8 cellular contexts compared by ENCODE assay signal in genomic region chr15:69668963-69669362, GRCh38.
A peak's percentile ranks its signal among the peaks of the same experiment; 100 is the strongest.
DNase-seq lines count a peak whose midpoint lies in the region; ATAC-seq and TF ChIP-seq lines count a peak whose summit lies in the region.

No MANE protein-coding gene starts in this region.

- intact Hi-C loops in activated CD8-positive, alpha-beta T cell treated with anti-CD3 and anti-CD28 coated beads for 36 hours (cut with micrococcal nuclease) = no loop called here

- DNase-seq in activated T-cell treated with anti-CD3 and anti-CD28 coated beads for 24 hours (ENCODE audit: low read depth) = peak; percentile 3
- DNase-seq in activated T-cell treated with anti-CD3 and anti-CD28 coated beads for 4 hours = no peak
- DNase-seq in activated CD8-positive, alpha-beta T cell treated with anti-CD3 and anti-CD28 coated beads for 36 hours = peak; percentile 71
- DNase-seq in stimulated activated naive CD8-positive, alpha-beta T cell treated with anti-CD3 and anti-CD28 coated beads, Interleukin-15, Interleukin-2, amounts not matched to agents 100 U/mL and 50 U/mL, for 24 hours = peak; percentile 46
- DNase-seq in COR-L47 (lab: John Stamatoyannopoulos, UW) = no peak
- no peak for DNase-seq in stimulated activated CD4-positive, alpha-beta T cell treated with anti-CD3 and anti-CD28 coated beads, Interleukin-4, amount 100 ng/mL, for 1 hour
- no peak for DNase-seq in DMS53 (lab: John Stamatoyannopoulos, UW)

- H3K27ac Mint-ChIP-seq in activated CD8-positive, alpha-beta T cell treated with anti-CD3 and anti-CD28 coated beads for 36 hours = peak overlapping the region; percentile 78

- H3K36me3 Mint-ChIP-seq in activated CD8-positive, alpha-beta T cell treated with anti-CD3 and anti-CD28 coated beads for 36 hours (ENCODE audit: low read depth) = no peaks in the 10 kb centered on the region

- peaks cover 45% of the 10 kb centered on the region for H3K4me1 Mint-ChIP-seq in activated CD8-positive, alpha-beta T cell treated with anti-CD3 and anti-CD28 coated beads for 36 hours (ENCODE audit: low read depth)

- ATAC-seq in HG03064 (IDR thresholded peaks at IDR 0.05; ENCODE audit: low read depth, unreplicated experiment) = peak; percentile 52
- peak; percentile 63 for ATAC-seq in activated CD8-positive, alpha-beta T cell treated with anti-CD3 and anti-CD28 coated beads for 36 hours
- peak; percentile 50 for ATAC-seq in stimulated activated naive CD8-positive, alpha-beta T cell treated with anti-CD3 and anti-CD28 coated beads, Interleukin-15, Interleukin-2, amounts not matched to agents 100 U/mL and 50 U/mL, for 24 hours

- CTCF ChIA-PET in activated CD8-positive, alpha-beta T cell treated with anti-CD3 and anti-CD28 coated beads for 36 hours (lab: Charles Lee) = interaction anchor here (1.1 kb wide), 1 partner anchor 16 kb away, joined by 3 read pairs; no protein-coding TSS in a partner anchor

- no peak overlapping the region for H3K4me3 Mint-ChIP-seq in activated CD8-positive, alpha-beta T cell treated with anti-CD3 and anti-CD28 coated beads for 36 hours

- no peaks in the 10 kb centered on the region for H3K27me3 Mint-ChIP-seq in activated CD8-positive, alpha-beta T cell treated with anti-CD3 and anti-CD28 coated beads for 36 hours

- POLR2A ChIA-PET in activated CD8-positive, alpha-beta T cell treated with anti-CD3 and anti-CD28 coated beads for 36 hours (lab: Charles Lee) = interaction anchor here (0.9 to 1.4 kb wide), 2 partner anchors 11 to 43 kb away, joined by 4 to 5 read pairs; no protein-coding TSS in a partner anchor

- H3K9me3 Mint-ChIP-seq in activated CD8-positive, alpha-beta T cell treated with anti-CD3 and anti-CD28 coated beads for 36 hours = no peaks in the 10 kb centered on the region

- no peak for TF ChIP-seq CTCF in activated CD8-positive, alpha-beta T cell treated with anti-CD3 and anti-CD28 coated beads for 36 hours (IDR thresholded peaks at IDR 0.05)

Comparison
In these comparisons a context has a peak if more than half of its experiments do, and no peak if none do; other contexts are left out.
1. DNase-seq: peak in activated T-cell treated with anti-CD3 and anti-CD28 coated beads for 24 hours (single experiment), activated CD8-positive, alpha-beta T cell treated with anti-CD3 and anti-CD28 coated beads for 36 hours (single experiment) and stimulated activated naive CD8-positive, alpha-beta T cell treated with anti-CD3 and anti-CD28 coated beads, Interleukin-15, Interleukin-2, amounts not matched to agents 100 U/mL and 50 U/mL, for 24 hours (single experiment); none in activated T-cell treated with anti-CD3 and anti-CD28 coated beads for 4 hours (single experiment), COR-L47 (single experiment), stimulated activated CD4-positive, alpha-beta T cell treated with anti-CD3 and anti-CD28 coated beads, Interleukin-4, amount 100 ng/mL, for 1 hour (single experiment) and DMS53 (single experiment).
2. Peak in every context shown above with its lines, with median percentiles within 50 percentile points of each other: ATAC-seq.